8 cellular contexts compared by ENCODE assay signal in genomic region chr2:187982668-187983067, GRCh38.
A peak's percentile ranks its signal among the peaks of the same experiment; 100 is the strongest.
DNase-seq lines count a peak whose midpoint lies in the region; ATAC-seq, FAIRE-seq and TF ChIP-seq lines count a peak whose summit lies in the region.

No MANE protein-coding gene starts in this region.

- no peaks in the 10 kb centered on the region for H3K9me3 Mint-ChIP-seq in WTC11

- in situ Hi-C loops in transverse colon (cut with MboI; ENCODE audit: low pct_ligation_motif_present in 1 of 4, low pct_unique_long_range_greater_than_20kb in 1 of 4, low sequenced_read_pairs in 3 of 4): no loop called here

- POLR2A ChIA-PET in WTC11 (lab: Charles Lee): no interaction called here

- H3K9me3 ChIP-seq in right atrium auricular region (no peaks in the 10 kb centered on the region), transverse colon (no peaks in the 10 kb centered on the region)

- TF ChIP-seq CTCF in right atrium auricular region (IDR thresholded peaks at IDR 0.05) (no peak), WTC11 (IDR thresholded peaks at IDR 0.05) (no peak), transverse colon (IDR thresholded peaks at IDR 0.05) (no peak)

- TF ChIP-seq EP300 in transverse colon (IDR thresholded peaks at IDR 0.05; ENCODE audit: low read depth): no peak

- H3K36me3 Mint-ChIP-seq in WTC11: no peaks in the 10 kb centered on the region

- no peak for FAIRE-seq in frontal cortex (lab: Jason Lieb, UNC)

- no peaks in the 10 kb centered on the region for H3K27me3 Mint-ChIP-seq in WTC11 (ENCODE audit: low read depth)

- 0 out of 2 replicates have a peak overlapping the region, but pooled peaks have one; percentile 5 for H3K27ac Mint-ChIP-seq in WTC11

- intact Hi-C loops in Right ventricle myocardium superior (cut with DNase I) (no loop called here), sciatic nerve (cut with DNase I) (no loop called here), transverse colon (cut with DNase I; ENCODE audit: low total_unique reads) (no loop called here)

- H3K4me1 ChIP-seq in right atrium auricular region (peaks cover 0 to 13% of the 10 kb centered on the region in 2 donors), transverse colon (no peaks in the 10 kb centered on the region)

- 38 to 50% methylated on average over 1 of the region's 1 CpG for WGBS in transverse colon (ENCODE audit: low coverage in 1 of 2), 2 donors

- H3K27ac ChIP-seq in right atrium auricular region (no peak overlapping the region), transverse colon (no peak overlapping the region)

- no peak for DNase-seq in Right ventricle myocardium superior
- no peak for DNase-seq in right atrium auricular region (ENCODE audit: low spot score)
- no peak for DNase-seq in WTC11 (ENCODE audit: low spot score)
- DNase-seq in sciatic nerve (ENCODE audit: low spot score): no peak
- no peak for DNase-seq in stimulated activated CD8-positive, alpha-beta memory T cell treated with anti-CD3 and anti-CD28 coated beads, Interleukin-4, amount 100 ng/mL, for 48 hours
- no peak for DNase-seq in frontal cortex (ENCODE audit: low spot score in 2 of 2)
- no peak for DNase-seq in transverse colon

- H3K27me3 ChIP-seq in right atrium auricular region (no peaks in the 10 kb centered on the region), transverse colon (no peaks in the 10 kb centered on the region)

- no peak for TF ChIP-seq POLR2A in transverse colon (IDR thresholded peaks at IDR 0.05)

- no peaks in the 10 kb centered on the region for H3K36me3 ChIP-seq in right atrium auricular region
- no peaks in the 10 kb centered on the region for H3K36me3 ChIP-seq in transverse colon

- H3K4me3 Mint-ChIP-seq in WTC11: no peak overlapping the region

- peaks cover 41% of the 10 kb centered on the region for H3K4me1 Mint-ChIP-seq in WTC11

- ATAC-seq in Right ventricle myocardium superior (ENCODE audit: poor library complexity) (peak; percentile 96), HG03432 (IDR thresholded peaks at IDR 0.05; ENCODE audit: unreplicated experiment) (peak; percentile 93), WTC11 (no peak), sciatic nerve (peak; percentile 88)

- H3K4me3 ChIP-seq in right atrium auricular region (no peak overlapping the region), transverse colon (no peak overlapping the region)

- CTCF ChIA-PET in WTC11 (lab: Charles Lee): no interaction called here

TF ChIP-seq in WTC11, 78 proteins besides CTCF, POLR2A, EP300 and RAD21:
- no peak for TF ChIP-seq JUN (CRISPR knock-in tag; IDR thresholded peaks at IDR 0.05)
- no peak for TF ChIP-seq KAT7 (CRISPR knock-in tag; IDR thresholded peaks at IDR 0.05; ENCODE audit: borderline replicate concordance)
- no peak for TF ChIP-seq GRHL2 (CRISPR knock-in tag; IDR thresholded peaks at IDR 0.05; ENCODE audit: insufficient replicate concordance, severe bottlenecking)
- TF ChIP-seq SMAD3 (CRISPR knock-in tag; IDR thresholded peaks at IDR 0.05; ENCODE audit: borderline replicate concordance): no peak
- no peak for TF ChIP-seq MAX (CRISPR knock-in tag; IDR thresholded peaks at IDR 0.05)
- TF ChIP-seq SMAD4 (CRISPR knock-in tag; IDR thresholded peaks at IDR 0.05): no peak
- no peak for TF ChIP-seq ARID4B (CRISPR knock-in tag; IDR thresholded peaks at IDR 0.05; ENCODE audit: borderline replicate concordance)
- TF ChIP-seq ZNF423 (CRISPR knock-in tag; IDR thresholded peaks at IDR 0.05): no peak
- no peak for TF ChIP-seq HMGXB4 (CRISPR knock-in tag; IDR thresholded peaks at IDR 0.05)
- no peak for TF ChIP-seq ZNF416 (CRISPR knock-in tag; IDR thresholded peaks at IDR 0.05)
- no peak for TF ChIP-seq AR (CRISPR knock-in tag; IDR thresholded peaks at IDR 0.05)
- no peak for TF ChIP-seq TEAD4 (CRISPR knock-in tag; IDR thresholded peaks at IDR 0.05)
